In genomic region chr13:31631071-31631470, GRCh38 we compare ENCODE assay signal across 21 cellular contexts.
DNase-seq lines count a peak whose midpoint lies in the region; ATAC-seq, FAIRE-seq and TF ChIP-seq lines count a peak whose summit lies in the region.
"Had no signal": no experiment of that assay in that cellular context is flagged by ENCODE, and none has a peak within 500 bp of the region (broad histone marks: within the 10 kb centered on the region; RNA-seq: fewer than 3 reads in every experiment).

No MANE protein-coding gene starts in this region.

- no peak for TF ChIP-seq RAD21 in H1 (IDR thresholded peaks at IDR 0.05 in 1 of 2, conservative IDR thresholded peaks at IDR 0.05 in 1 of 2; ENCODE audit: low read depth in 2 of 2, low read length in 2 of 2)

- H2BK20ac ChIP-seq in H1 (ENCODE audit: low read length) = no peak overlapping the region

- H2BK12ac ChIP-seq in H1 (ENCODE audit: low read depth, low read length) = no peak overlapping the region

- H3K4me2 ChIP-seq in OCI-LY3 (ENCODE audit: low read length) (no peak overlapping the region), H1 (ENCODE audit: insufficient read depth in 1 of 2, low read depth in 2 of 2, low read length in 2 of 2) (no peak overlapping the region)

- H4K8ac ChIP-seq in H1 (ENCODE audit: extremely low read depth, insufficient read depth, low read length) = no peak overlapping the region

- H3K23ac ChIP-seq in H1 (ENCODE audit: insufficient read length) = no peak overlapping the region

- POLR2A ChIA-PET in H1 (lab: Charles Lee; ENCODE audit: partially characterized antibody) = no interaction called here
- POLR2A ChIA-PET in activated CD4-positive, alpha-beta memory T cell treated with anti-CD3 and anti-CD28 coated beads for 36 hours (lab: Charles Lee) = no interaction called here

- H2AK5ac ChIP-seq in H1 (ENCODE audit: low read depth, low read length) = no peak overlapping the region

- H3K9me3 ChIP-seq in HUES64 (ENCODE audit: insufficient read depth, low read depth, low read length) (no peaks in the 10 kb centered on the region), OCI-LY3 (ENCODE audit: insufficient read depth, low read length) (no peaks in the 10 kb centered on the region), H1 (ENCODE audit: insufficient read depth in 2 of 2, low read depth in 1 of 2, low read length in 1 of 2) (no peaks in the 10 kb centered on the region), psoas muscle (no peaks in the 10 kb centered on the region)
- H3K9me3 ChIP-seq: Peyer's patch, right lobe of liver, testis had no signal

- H3K4me3 ChIP-seq in HUES64 (ENCODE audit: low read length) = no peak overlapping the region
- no peak overlapping the region for H3K4me3 ChIP-seq in OCI-LY3 (ENCODE audit: low read length)
- no peak overlapping the region for H3K4me3 ChIP-seq in H1 (ENCODE audit: extremely low read depth in 1 of 4, insufficient read depth in 2 of 4, low read depth in 3 of 4, low read length in 4 of 4)
- no peak overlapping the region for H3K4me3 ChIP-seq in psoas muscle
- H3K4me3 ChIP-seq: Peyer's patch, right lobe of liver, testis had no signal

- TF ChIP-seq CTCF in CD14-positive monocyte (IDR thresholded peaks at IDR 0.05) = no peak
- TF ChIP-seq CTCF in OCI-LY3 (IDR thresholded peaks at IDR 0.05; ENCODE audit: low read depth, low read length) = no peak
- no peak for TF ChIP-seq CTCF in H1 (IDR thresholded peaks at IDR 0.05; ENCODE audit: control extremely low read depth in 1 of 3, insufficient read depth in 1 of 3, low read depth in 1 of 3, low read length in 3 of 3)
- no peak for TF ChIP-seq CTCF in psoas muscle (IDR thresholded peaks at IDR 0.05)
- no peak for TF ChIP-seq CTCF in D721Med (IDR thresholded peaks at IDR 0.05; ENCODE audit: insufficient read depth, missing control alignments)

- ATAC-seq in psoas muscle = no peak
- ATAC-seq: right lobe of liver had no signal

- peak overlapping the region; percentile 44; the same call in 1 of the 2 replicates for H2AFZ ChIP-seq in OCI-LY3 (ENCODE audit: low read depth, low read length)
- H2AFZ ChIP-seq in H1 (ENCODE audit: low read length) = no peak overlapping the region; the same call in 1 of the 2 replicates

- no peaks in the 10 kb centered on the region for H3K79me1 ChIP-seq in H1 (ENCODE audit: low read depth, low read length)

- H3K18ac ChIP-seq in H1 (ENCODE audit: extremely low read depth, low read length) = peak overlapping the region; percentile 43; the same call in 1 of the 2 replicates

- H3K27ac ChIP-seq in HUES64 (ENCODE audit: low read depth, low read length) = 0 out of 2 replicates have a peak overlapping the region, but pooled peaks have one; percentile 48
- H3K27ac ChIP-seq in OCI-LY3 (ENCODE audit: low read length) = no peak overlapping the region
- H3K27ac ChIP-seq in H1 (ENCODE audit: low read depth, low read length) = no peak overlapping the region
- no peak overlapping the region for H3K27ac ChIP-seq in psoas muscle
- H3K27ac ChIP-seq: Peyer's patch, right lobe of liver, testis, VCaP had no signal

- H3K14ac ChIP-seq in H1 (ENCODE audit: insufficient read length) = no peak overlapping the region

- no peaks in the 10 kb centered on the region for H3K36me3 ChIP-seq in HUES64 (ENCODE audit: insufficient read depth, low read length)
- peaks cover 8% of the 10 kb centered on the region for H3K36me3 ChIP-seq in OCI-LY3 (replicated peaks; ENCODE audit: low read depth, low read length)
- no peaks in the 10 kb centered on the region for H3K36me3 ChIP-seq in H1 (ENCODE audit: control insufficient read depth in 2 of 4, insufficient read depth in 4 of 4, low read length in 3 of 4)
- no peaks in the 10 kb centered on the region for H3K36me3 ChIP-seq in psoas muscle (ENCODE audit: insufficient read depth in 1 of 2, low read depth in 1 of 2)
- H3K36me3 ChIP-seq: Peyer's patch, right lobe of liver had no signal

- FAIRE-seq in H1 (lab: Jason Lieb, UNC) (no peak), RCC 7860 (lab: Jason Lieb, UNC) (no peak), D721Med (lab: Jason Lieb, UNC) (no peak)

- peaks cover 0 to 3% (median 1%) of the 10 kb centered on the region in 3 donors for H3K27me3 Mint-ChIP-seq in CD14-positive monocyte (ENCODE audit: low read depth in 3 of 3)
- peaks cover 3% of the 10 kb centered on the region for H3K27me3 Mint-ChIP-seq in activated CD4-positive, alpha-beta memory T cell treated with anti-CD3 and anti-CD28 coated beads for 36 hours
- H3K27me3 Mint-ChIP-seq: naive B cell had no signal

- no peak for TF ChIP-seq EP300 in H1 (IDR thresholded peaks at IDR 0.05; ENCODE audit: borderline replicate concordance in 1 of 2, low read depth in 2 of 2, low read length in 2 of 2)

- no peak overlapping the region for H3K4ac ChIP-seq in H1 (replicated peaks; ENCODE audit: insufficient read length, low read depth, low read length)

- no peak for DNase-seq in CD14-positive monocyte (ENCODE audit: low spot score)
- no peak for DNase-seq in H1 (ENCODE audit: low read depth in 1 of 2, low spot score in 2 of 2)
- no peak for DNase-seq in activated CD4-positive, alpha-beta memory T cell treated with anti-CD3 and anti-CD28 coated beads for 36 hours
- DNase-seq in RCC 7860 (ENCODE audit: low spot score) = no peak
- DNase-seq in psoas muscle = no peak
- DNase-seq in D721Med (ENCODE audit: insufficient read length, low spot score) = no peak
- DNase-seq: activated CD4-positive, alpha-beta T cell treated with anti-CD3 and anti-CD28 coated beads, Interleukin-2, amount 50 U/mL, for 48 hours; activated naive CD4-positive, alpha-beta T cell treated with anti-CD3 and anti-CD28 coated beads, Interleukin-2, amount 50 U/mL, for 16 hours; activated T-cell treated with anti-CD3 and anti-CD28 coated beads, Interleukin-2, amount 50 U/mL, for 24 hours; CD4-positive, alpha-beta memory T cell; naive B cell; NCI-H146; NCI-H2171; Peyer's patch; right lobe of liver; stimulated activated CD4-positive, alpha-beta T cell treated with anti-CD3 and anti-CD28 coated beads, Interleukin-15, amount 100 ng/mL, for 24 hours; SW 1271; testis had no signal

- peaks cover 14% of the 10 kb centered on the region for H3K4me1 ChIP-seq in HUES64 (ENCODE audit: insufficient read depth, low read length)
- peaks cover 28% of the 10 kb centered on the region for H3K4me1 ChIP-seq in OCI-LY3 (ENCODE audit: low read length)
- H3K4me1 ChIP-seq in H1 (replicated peaks in 1 of 4; ENCODE audit: control insufficient read depth in 3 of 4, insufficient read depth in 4 of 4, low read length in 3 of 4) = peaks cover 0 to 5% (median under 1%) of the 10 kb centered on the region in 4 experiments; a peak in 2 of 7 replicates
- H3K4me1 ChIP-seq in psoas muscle = no peaks in the 10 kb centered on the region
- H3K4me1 ChIP-seq: Peyer's patch, right lobe of liver, testis had no signal

- no peak overlapping the region for H3K56ac ChIP-seq in H1 (replicated peaks; ENCODE audit: insufficient read length, low read depth, low read length)

- H4K5ac ChIP-seq in H1 (ENCODE audit: insufficient read length, low read depth, low read length) = no peak overlapping the region

- no peaks in the 10 kb centered on the region for H3K23me2 ChIP-seq in H1 (ENCODE audit: low read depth, low read length)

- 71% methylated on average over 3 of the region's 3 CpGs for WGBS in HUES64
- 77% methylated on average over 3 of the region's 3 CpGs; no CpG with 5 or more reads in 1 of the 2 experiments for WGBS in H1 (ENCODE audit: extremely low coverage in 1 of 2, insufficient coverage in 1 of 2, insufficient read length in 1 of 2, insufficient replicate concordance in 2 of 2, low coverage in 1 of 2, low lambda C conversion rate in 2 of 2, missing lambda C conversion rate in 1 of 2), 2 experiments
- 38 to 60% (median 49%) methylated on average over 3 of the region's 3 CpGs for WGBS in psoas muscle, 3 donors

- H3K27ac Mint-ChIP-seq in CD14-positive monocyte = peak overlapping the region in 6 of 7 donors; percentile 46 to 88 (median 74)
- no peak overlapping the region for H3K27ac Mint-ChIP-seq in activated CD4-positive, alpha-beta memory T cell treated with anti-CD3 and anti-CD28 coated beads for 36 hours
- H3K27ac Mint-ChIP-seq: activated T-cell treated with anti-CD3 and anti-CD28 coated beads, Interleukin-2, amount 50 U/mL, for 24 hours; CD4-positive, alpha-beta memory T cell; naive B cell had no signal

- no peak overlapping the region for H4K91ac ChIP-seq in H1 (replicated peaks; ENCODE audit: insufficient read length, low read length)

- H2BK5ac ChIP-seq in H1 (ENCODE audit: low read depth, low read length) = no peak overlapping the region

- H3K9me3 Mint-ChIP-seq in CD14-positive monocyte = peaks cover 16 to 37% (median 31%) of the 10 kb centered on the region in 7 donors
- peaks cover 15% of the 10 kb centered on the region for H3K9me3 Mint-ChIP-seq in activated CD4-positive, alpha-beta memory T cell treated with anti-CD3 and anti-CD28 coated beads for 36 hours

- CTCF ChIA-PET in H1 (lab: Charles Lee; ENCODE audit: partially characterized antibody) = interaction anchor here (0.9 to 1.4 kb wide), 2 partner anchors 20 to 84 kb away, joined by 3 read pairs; no protein-coding TSS in a partner anchor
- CTCF ChIA-PET in activated CD4-positive, alpha-beta memory T cell treated with anti-CD3 and anti-CD28 coated beads for 36 hours (lab: Charles Lee) = no interaction called here

- H4K20me1 ChIP-seq in OCI-LY3 (ENCODE audit: insufficient read depth, low read length) (no peaks in the 10 kb centered on the region), H1 (replicated peaks in 1 of 2; ENCODE audit: control insufficient read depth in 1 of 2, insufficient read depth in 2 of 2, low read length in 2 of 2) (no peaks in the 10 kb centered on the region)

- peak overlapping the region; percentile 38 for H2BK120ac ChIP-seq in H1 (replicated peaks; ENCODE audit: low read depth, low read length)

- H3K4me1 Mint-ChIP-seq in CD14-positive monocyte = peaks cover 43% of the 10 kb centered on the region
- H3K4me1 Mint-ChIP-seq in activated CD4-positive, alpha-beta memory T cell treated with anti-CD3 and anti-CD28 coated beads for 36 hours (ENCODE audit: low read depth) = no peaks in the 10 kb centered on the region
- H3K4me1 Mint-ChIP-seq: CD4-positive, alpha-beta memory T cell; naive B cell had no signal

- intact Hi-C loops in CD14-positive monocyte (cut with micrococcal nuclease) (no loop called here), psoas muscle (cut with DNase I) (no loop called here)
- intact Hi-C loops in activated CD4-positive, alpha-beta memory T cell treated with anti-CD3 and anti-CD28 coated beads for 36 hours (cut with micrococcal nuclease) = no loop called here

- H3K9ac ChIP-seq in HUES64 (ENCODE audit: low read depth, low read length) (no peak overlapping the region), OCI-LY3 (ENCODE audit: low read length) (no peak overlapping the region), H1 (replicated peaks in 1 of 4; ENCODE audit: extremely low read depth in 1 of 4, low read depth in 3 of 4, low read length in 3 of 4) (no peak overlapping the region)

- H3K27me3 ChIP-seq in HUES64 (ENCODE audit: insufficient read depth, low read length) (no peaks in the 10 kb centered on the region), OCI-LY3 (ENCODE audit: low read depth, low read length) (no peaks in the 10 kb centered on the region), H1 (replicated peaks in 1 of 4; ENCODE audit: control insufficient read depth in 3 of 4, extremely low read depth in 1 of 4, insufficient read depth in 3 of 4, low read length in 3 of 4) (no peaks in the 10 kb centered on the region), psoas muscle (ENCODE audit: insufficient read depth in 3 of 3, low read length in 2 of 3) (no peaks in the 10 kb centered on the region)
- H3K27me3 ChIP-seq: Peyer's patch, right lobe of liver, testis had no signal

- no peaks in the 10 kb centered on the region for H3K79me2 ChIP-seq in OCI-LY3 (ENCODE audit: low read length)
- H3K79me2 ChIP-seq in H1 (ENCODE audit: control insufficient read depth in 1 of 2, insufficient read depth in 2 of 2, low read length in 2 of 2) = no peaks in the 10 kb centered on the region

- no peak overlapping the region for H2BK15ac ChIP-seq in H1 (ENCODE audit: low read length)

- TF ChIP-seq POLR2A in H1 (IDR thresholded peaks at IDR 0.05; ENCODE audit: control extremely low read depth in 1 of 2, low read depth in 2 of 2, low read length in 2 of 2) = no peak

- peaks cover 4 to 8% of the 10 kb centered on the region in 2 donors for H3K36me3 Mint-ChIP-seq in CD14-positive monocyte
- H3K36me3 Mint-ChIP-seq in activated CD4-positive, alpha-beta memory T cell treated with anti-CD3 and anti-CD28 coated beads for 36 hours = no peaks in the 10 kb centered on the region
- H3K36me3 Mint-ChIP-seq: CD4-positive, alpha-beta memory T cell; naive B cell had no signal

- peak overlapping the region in 1 of 2 donors; percentile 76 for H3K4me3 Mint-ChIP-seq in CD14-positive monocyte
- H3K4me3 Mint-ChIP-seq in activated CD4-positive, alpha-beta memory T cell treated with anti-CD3 and anti-CD28 coated beads for 36 hours = no peak overlapping the region
- H3K4me3 Mint-ChIP-seq: activated T-cell treated with anti-CD3 and anti-CD28 coated beads, Interleukin-2, amount 50 U/mL, for 24 hours; CD4-positive, alpha-beta memory T cell had no signal
